ENCODE assay signal across 12 cellular contexts in genomic region chr14:66496188-66496807, GRCh38. TPM values are rescaled to one million over a fixed set of nuclear protein-coding genes. Genes with fewer than 3 reads are reported as not detected.
A peak's percentile ranks its signal among the peaks of the same experiment; 100 is the strongest.
DNase-seq lines count a peak whose midpoint lies in the region; ATAC-seq, FAIRE-seq and TF ChIP-seq lines count a peak whose summit lies in the region.
"Had no signal": no experiment of that assay in that cellular context is flagged by ENCODE, and none has a peak within 500 bp of the region (broad histone marks: within the 10 kb centered on the region; RNA-seq: fewer than 3 reads in every experiment).

No MANE protein-coding gene starts in this region.

- no peaks in the 10 kb centered on the region for H3K36me3 Mint-ChIP-seq in naive thymus-derived CD4-positive, alpha-beta T cell
- H3K36me3 Mint-ChIP-seq: natural killer cell had no signal

- no peaks in the 10 kb centered on the region for H3K4me1 ChIP-seq in PC-3 (ENCODE audit: insufficient read depth, low read length)
- H3K4me1 ChIP-seq in naive thymus-derived CD4-positive, alpha-beta T cell (ENCODE audit: control insufficient read depth in 2 of 2, insufficient read depth in 2 of 2, low read length in 2 of 2), result peaks cover 0 to 10% of the 10 kb centered on the region in 2 donors

- H3K9me3 Mint-ChIP-seq in naive thymus-derived CD4-positive, alpha-beta T cell, result no peaks in the 10 kb centered on the region
- H3K9me3 Mint-ChIP-seq: IgD-negative memory B cell, natural killer cell had no signal

- H2AFZ ChIP-seq in PC-3 (ENCODE audit: low read length), result peak overlapping the region; percentile 43; the same call in 1 of the 2 replicates

- H3K9ac ChIP-seq in PC-3 (ENCODE audit: low read length), result no peak overlapping the region

- intact Hi-C loops in PC-3 (cut with micrococcal nuclease), result loop anchor here (5.0 kb wide), 3 partner anchors 251 to 641 kb away; no protein-coding TSS in a partner anchor
- intact Hi-C loops in naive thymus-derived CD4-positive, alpha-beta T cell (cut with micrococcal nuclease), result loop anchor here (2.0 to 5.0 kb wide), 3 partner anchors 167 to 1206 kb away; partner anchors contain the start of gene RDH12 (in 1 of the 2)

- H3K36me3 ChIP-seq in PC-3 (ENCODE audit: low read depth, low read length), result no peaks in the 10 kb centered on the region
- H3K36me3 ChIP-seq in naive thymus-derived CD4-positive, alpha-beta T cell (ENCODE audit: control insufficient read depth in 2 of 3, insufficient read depth in 3 of 3, low read length in 3 of 3), result no peaks in the 10 kb centered on the region
- H3K36me3 ChIP-seq: cardiac muscle cell, esophagus muscularis mucosa, thoracic aorta had no signal

- no peak for TF ChIP-seq CTCF in PC-3 (conservative IDR thresholded peaks at IDR 0.05; ENCODE audit: low read depth, low read length)
- TF ChIP-seq CTCF in fibroblast of mammary gland (conservative IDR thresholded peaks at IDR 0.05; ENCODE audit: control insufficient read depth, insufficient read depth, low read depth, low read length), result no peak

- H3K27me3 ChIP-seq in PC-3 (ENCODE audit: low read length), result no peaks in the 10 kb centered on the region
- H3K27me3 ChIP-seq in naive thymus-derived CD4-positive, alpha-beta T cell (ENCODE audit: control insufficient read depth in 2 of 2, insufficient read depth in 2 of 2, low read length in 2 of 2), result no peaks in the 10 kb centered on the region
- H3K27me3 ChIP-seq: cardiac muscle cell, esophagus muscularis mucosa had no signal

- peaks cover 8 to 29% (median 24%) of the 10 kb centered on the region in 7 donors for H3K4me1 Mint-ChIP-seq in naive thymus-derived CD4-positive, alpha-beta T cell
- H3K4me1 Mint-ChIP-seq: natural killer cell had no signal

- peak; percentile 73 for FAIRE-seq in GM12892 (lab: Jason Lieb, UNC)
- FAIRE-seq in GM12891 (lab: Jason Lieb, UNC), result no peak

- peak overlapping the region in 6 of 10 donors; percentile 41 to 84 (median 50) for H3K4me3 Mint-ChIP-seq in naive thymus-derived CD4-positive, alpha-beta T cell
- H3K4me3 Mint-ChIP-seq: natural killer cell had no signal

- H3K4me3 ChIP-seq in PC-3 (ENCODE audit: low read length) (no peak overlapping the region), fibroblast of mammary gland (ENCODE audit: control insufficient read depth, low read depth, low read length) (no peak overlapping the region)
- H3K4me3 ChIP-seq in naive thymus-derived CD4-positive, alpha-beta T cell (ENCODE audit: low read length), result no peak overlapping the region
- H3K4me3 ChIP-seq: cardiac muscle cell, thoracic aorta had no signal

- no peaks in the 10 kb centered on the region for H3K9me3 ChIP-seq in PC-3 (ENCODE audit: low read length)
- no peaks in the 10 kb centered on the region for H3K9me3 ChIP-seq in naive thymus-derived CD4-positive, alpha-beta T cell (ENCODE audit: control insufficient read depth in 2 of 3, low read length in 3 of 3)
- H3K9me3 ChIP-seq: esophagus muscularis mucosa, thoracic aorta had no signal

- peak overlapping the region in 6 of 9 donors; percentile 13 to 73 (median 43) for H3K27ac Mint-ChIP-seq in naive thymus-derived CD4-positive, alpha-beta T cell
- H3K27ac Mint-ChIP-seq: IgD-negative memory B cell, natural killer cell had no signal

- CTCF ChIA-PET in PC-3 (lab: Charles Lee), result interaction anchor here (0.9 kb wide), 1 partner anchor 53 kb away, joined by 3 read pairs; no protein-coding TSS in a partner anchor
- CTCF ChIA-PET in naive thymus-derived CD4-positive, alpha-beta T cell (lab: Charles Lee), result interaction anchor here (0.5 to 2.1 kb wide), 5 partner anchors 53 to 1207 kb away, joined by 3 to 10 read pairs (median 3); no protein-coding TSS in a partner anchor

- peak overlapping the region; percentile 39; the same call in 1 of the 2 replicates for H3K4me2 ChIP-seq in PC-3 (ENCODE audit: low read length)

- DNase-seq in GM12892 (ENCODE audit: insufficient read length) (no peak), PC-3 (no peak), fibroblast of mammary gland (ENCODE audit: low read depth) (peak; percentile 34), ecto neural progenitor cell (ENCODE audit: low spot score) (no peak), GM12891 (ENCODE audit: insufficient read length, low spot score) (no peak)
- DNase-seq in naive thymus-derived CD4-positive, alpha-beta T cell, result no peak
- DNase-seq: natural killer cell had no signal

- H4K20me1 ChIP-seq in PC-3 (ENCODE audit: low read length), result no peaks in the 10 kb centered on the region

- no peaks in the 10 kb centered on the region for H3F3A ChIP-seq in PC-3 (ENCODE audit: low read length, unreplicated experiment)

- POLR2A ChIA-PET in PC-3 (lab: Charles Lee; ENCODE audit: unreplicated experiment), result interaction anchor here (0.6 to 0.7 kb wide), 2 partner anchors 8 to 626 kb away, joined by 4 to 5 read pairs; no protein-coding TSS in a partner anchor
- POLR2A ChIA-PET in naive thymus-derived CD4-positive, alpha-beta T cell (lab: Charles Lee), result interaction anchor here (0.6 to 2.1 kb wide), 3 partner anchors 10 to 12 kb away, joined by 3 to 14 read pairs (median 10); partner anchors contain the start of genes CCDC196 and GPHN

- H3K79me2 ChIP-seq in PC-3 (ENCODE audit: low read length), result no peaks in the 10 kb centered on the region

- BruUV-seq in PC-3 (replicated peaks; lab: Mats Ljungman, UMichigan), result no TSS peak

- H3K27me3 Mint-ChIP-seq in naive thymus-derived CD4-positive, alpha-beta T cell, result no peaks in the 10 kb centered on the region
- H3K27me3 Mint-ChIP-seq: IgD-negative memory B cell had no signal

- ATAC-seq in PC-3 (peak; percentile 29), GM19455 (IDR thresholded peaks at IDR 0.05; ENCODE audit: unreplicated experiment) (no peak)
- no peak for ATAC-seq in naive thymus-derived CD4-positive, alpha-beta T cell

- no peaks in the 10 kb centered on the region for H3K9me2 ChIP-seq in PC-3 (replicated peaks; ENCODE audit: low read length)

- H3K27ac ChIP-seq in PC-3 (ENCODE audit: low read length), result no peak overlapping the region
- H3K27ac ChIP-seq in naive thymus-derived CD4-positive, alpha-beta T cell (ENCODE audit: low read depth, low read length), result no peak overlapping the region
- H3K27ac ChIP-seq: cardiac muscle cell, esophagus muscularis mucosa, thoracic aorta had no signal

- TF ChIP-seq POLR2A in GM12892 (IDR thresholded peaks at IDR 0.05; ENCODE audit: low read depth, low read length), result no peak
- TF ChIP-seq POLR2A in GM12891 (IDR thresholded peaks at IDR 0.05; ENCODE audit: low read depth, low read length), result no peak

TF ChIP-seq in GM12891, 5 proteins besides CTCF, POLR2A, EP300 and RAD21:
- no peak for TF ChIP-seq TAF1 (IDR thresholded peaks at IDR 0.05; ENCODE audit: low read depth, low read length)
- TF ChIP-seq POLR2AphosphoS5 (IDR thresholded peaks at IDR 0.05; ENCODE audit: low read depth, low read length), result no peak
- TF ChIP-seq PAX5 (IDR thresholded peaks at IDR 0.05; ENCODE audit: insufficient read depth, low read length, severe bottlenecking), result no peak
- TF ChIP-seq SPI1 (IDR thresholded peaks at IDR 0.05; ENCODE audit: low read depth, low read length), result no peak
- no peak for TF ChIP-seq POU2F2 (IDR thresholded peaks at IDR 0.05; ENCODE audit: low read depth, low read length)

RNA-seq across cellular contexts. Expression of gene CCDC196, which starts 10.1 kb away (rescaled TPM):
- not detected for polyA plus RNA-seq in GM12892 (2012; ENCODE audit: missing spikeins)
- not detected in 2 replicates for total RNA-seq in PC-3 (2014; rRNA removed)
- total RNA-seq in naive thymus-derived CD4-positive, alpha-beta T cell, result not detected
- not detected for polyA plus RNA-seq in naive thymus-derived CD4-positive, alpha-beta T cell
- 0.12 TPM for polyA plus RNA-seq in GM12891 (2012; ENCODE audit: low read depth, missing spikeins)
- total RNA-seq: cardiac muscle cell, esophagus muscularis mucosa, natural killer cell, thoracic aorta had no signal
- polyA plus RNA-seq: IgD-negative memory B cell had no signal

RNA-seq across cellular contexts. Expression of gene GPHN, which starts 11.6 kb away (rescaled TPM):
- 42.5 TPM for polyA plus RNA-seq in GM12892 (2012; ENCODE audit: missing spikeins)
- 23.4 and 39.5 TPM in 2 replicates for total RNA-seq in PC-3 (2014; rRNA removed)
- total RNA-seq in naive thymus-derived CD4-positive, alpha-beta T cell, result 10 to 100 TPM; 11.8 to 28.1 (median 14.8) TPM
- polyA plus RNA-seq in naive thymus-derived CD4-positive, alpha-beta T cell, result 10 to 100 TPM in 1 of 2 donors, 1 to 10 TPM in 1; 6.0 to 12.3 TPM
- polyA plus RNA-seq in GM12891 (2012; ENCODE audit: low read depth, missing spikeins), result 32.1 TPM
